In genomic region chr1:223123238-223123976, GRCh38 we compare ENCODE assay signal across 8 cellular contexts. TPM values are rescaled to one million over a fixed set of nuclear protein-coding genes. Genes with fewer than 3 reads are reported as not detected.
DNase-seq lines count a peak whose midpoint lies in the region; ATAC-seq, FAIRE-seq and TF ChIP-seq lines count a peak whose summit lies in the region.

No MANE protein-coding gene starts in this region.

- no peak for FAIRE-seq in urothelium cell line (lab: Jason Lieb, UNC)

- in situ Hi-C loops in KBM-7 (cut with MboI; ENCODE audit: low pct_unique_long_range_greater_than_20kb, low sequenced_read_pairs), result no loop called here

- no peaks in the 10 kb centered on the region for H3K9me3 ChIP-seq in DOHH2 (ENCODE audit: control insufficient read depth, insufficient read depth, low read length)

- peaks cover 12% of the 10 kb centered on the region; the same call in 1 of the 2 replicates for H3K27me3 ChIP-seq in DOHH2 (ENCODE audit: control insufficient read depth, low read length)

- no peaks in the 10 kb centered on the region for H3F3A ChIP-seq in DOHH2 (ENCODE audit: control insufficient read depth, insufficient read depth)

- POLR2A ChIA-PET in RWPE1 (lab: Yijun Ruan, JAX; ENCODE audit: low non-redundant PET), result no interaction called here

- peak; percentile 93 for ATAC-seq in GM21619 (IDR thresholded peaks at IDR 0.05; ENCODE audit: unreplicated experiment)

- H3K27ac ChIP-seq in DOHH2 (ENCODE audit: low read depth, low read length), result no peak overlapping the region
- H3K27ac ChIP-seq in RWPE1, result no peak overlapping the region

- no peak overlapping the region for H3K4me3 ChIP-seq in DOHH2 (ENCODE audit: low read length)
- no peak overlapping the region for H3K4me3 ChIP-seq in fibroblast of villous mesenchyme (ENCODE audit: low read depth, low read length)

- H3K4me1 ChIP-seq in DOHH2 (ENCODE audit: control insufficient read depth, low read length), result no peaks in the 10 kb centered on the region

- TF ChIP-seq CTCF in DOHH2 (IDR thresholded peaks at IDR 0.05; ENCODE audit: low read depth, low read length, poor library complexity, severe bottlenecking), result peak; percentile 90
- peak; percentile 85 for TF ChIP-seq CTCF in RWPE1 (conservative IDR thresholded peaks at IDR 0.05; ENCODE audit: low read depth)
- TF ChIP-seq CTCF in fibroblast of villous mesenchyme (IDR thresholded peaks at IDR 0.05; ENCODE audit: insufficient read depth, low read depth, low read length), result peak; percentile 92

- H3K4me2 ChIP-seq in DOHH2 (ENCODE audit: low read length), result no peak overlapping the region

- no peaks in the 10 kb centered on the region for H3K79me2 ChIP-seq in DOHH2 (ENCODE audit: control insufficient read depth, low read length)

- H4K20me1 ChIP-seq in DOHH2 (ENCODE audit: control insufficient read depth, insufficient read depth, low read depth, low read length), result no peaks in the 10 kb centered on the region

- no peaks in the 10 kb centered on the region for H3K36me3 ChIP-seq in DOHH2 (ENCODE audit: control insufficient read depth, low read length)

- DNase-seq in KBM-7 (peak; percentile 69), RWPE1 (ENCODE audit: low spot score) (peak; percentile 67), fibroblast of villous mesenchyme (ENCODE audit: low read depth) (peak; percentile 56), pons (ENCODE audit: low spot score) (peak; percentile 32), urothelium cell line (ENCODE audit: low spot score) (peak; percentile 77)
- DNase-seq in activated T-helper 1 cell treated with anti-CD3 and anti-CD28 coated beads, Interleukin-2, amount 50 U/mL, for 16 hours (ENCODE audit: low read depth in 1 of 2, low spot score in 1 of 2), result peak; percentile 53 to 57

- CTCF ChIA-PET in RWPE1 (lab: Yijun Ruan, JAX), result interaction anchor here (0.5 to 2.4 kb wide), 25 partner anchors 9 to 1825 kb away, joined by 3 to 22 read pairs (median 4); no protein-coding TSS in a partner anchor

- no peaks in the 10 kb centered on the region for H3K9me2 ChIP-seq in DOHH2 (replicated peaks; ENCODE audit: control insufficient read depth, low read length)

RNA-seq across cellular contexts. Expression of gene TLR5, which starts 19.6 kb away (rescaled TPM):
- total RNA-seq in fibroblast of villous mesenchyme, result not detected in 2 replicates
